Comparison of ENCODE assay signal across 8 cellular contexts in the genomic region with DNA sequence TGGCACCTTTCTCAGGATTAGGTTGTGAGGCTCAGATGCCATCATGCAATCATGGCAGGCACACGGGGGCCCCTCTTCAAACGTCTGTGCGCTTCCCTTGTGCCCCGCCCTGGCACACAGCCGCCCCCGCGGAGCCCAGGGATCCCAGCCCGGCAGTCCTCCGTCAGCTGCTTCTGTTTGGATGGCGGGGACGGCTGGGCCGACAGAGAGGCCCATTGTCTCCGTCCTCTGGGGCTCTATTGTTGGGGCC. TPM values are rescaled to one million over a fixed set of nuclear protein-coding genes. Genes with fewer than 3 reads are reported as not detected.
DNase-seq lines count a peak whose midpoint lies in the region; ATAC-seq and TF ChIP-seq lines count a peak whose summit lies in the region.

No MANE protein-coding gene starts in this region.

- peak overlapping the region; percentile 70 for H3K27ac ChIP-seq in A673 (ENCODE audit: low read depth, low read length, poor library complexity, severe bottlenecking)

- DNase-seq in A673 (ENCODE audit: low spot score): peak; percentile 30
- DNase-seq in T follicular helper cell (ENCODE audit: low read depth): peak; percentile 13
- DNase-seq in medulla oblongata (ENCODE audit: extremely low spot score): peak; percentile 95
- DNase-seq in stimulated activated CD8-positive, alpha-beta memory T cell treated with anti-CD3 and anti-CD28 coated beads, Interleukin-12 subunit alpha, Interleukin-12 subunit beta, amount 100 ng/mL, for 4 hours (ENCODE audit: low read depth): peak; percentile 25
- no peak for DNase-seq in NCI-H2029 treated with DMSO at 0.1 percent for 48 hours (lab: John Stamatoyannopoulos, UW)

- no peaks in the 10 kb centered on the region for H3K36me3 ChIP-seq in A673 (ENCODE audit: insufficient read depth, low read length, poor library complexity, severe bottlenecking)

- no peaks in the 10 kb centered on the region for H3K9me3 Mint-ChIP-seq in dendritic cell treated with granulocyte-macrophage colony-stimulating factor and Interleukin-4, amounts not matched to agents 40 ng/mL and 50 ng/mL, for 4 days

- no peaks in the 10 kb centered on the region for H3K27me3 ChIP-seq in A673 (replicated peaks; ENCODE audit: insufficient read depth, low read depth, low read length, poor library complexity)

- peaks cover 20% of the 10 kb centered on the region for H3K4me1 Mint-ChIP-seq in dendritic cell treated with granulocyte-macrophage colony-stimulating factor and Interleukin-4, amounts not matched to agents 40 ng/mL and 50 ng/mL, for 4 days (ENCODE audit: low read depth)

- intact Hi-C loops in A673 (cut with micrococcal nuclease; ENCODE audit: unreplicated experiment): no loop called here
- intact Hi-C loops in dendritic cell treated with granulocyte-macrophage colony-stimulating factor and Interleukin-4, amounts not matched to agents 40 ng/mL and 50 ng/mL, for 4 days (cut with micrococcal nuclease): loop anchor here (2.0 kb wide), 1 partner anchor 26 kb away; no protein-coding TSS in a partner anchor

- no peaks in the 10 kb centered on the region for H3K9me3 ChIP-seq in A673 (ENCODE audit: low read depth, low read length, poor library complexity, severe bottlenecking)

- peak overlapping the region; percentile 97 for H3K27ac Mint-ChIP-seq in dendritic cell treated with granulocyte-macrophage colony-stimulating factor and Interleukin-4, amounts not matched to agents 40 ng/mL and 50 ng/mL, for 4 days

- no peaks in the 10 kb centered on the region for H3K4me1 ChIP-seq in A673 (ENCODE audit: insufficient read depth, low read length, poor library complexity, severe bottlenecking)

- peak overlapping the region; percentile 91 for H3K4me3 Mint-ChIP-seq in dendritic cell treated with granulocyte-macrophage colony-stimulating factor and Interleukin-4, amounts not matched to agents 40 ng/mL and 50 ng/mL, for 4 days

- TF ChIP-seq CTCF in A673 (conservative IDR thresholded peaks at IDR 0.05; ENCODE audit: low read depth, low read length): no peak

- ATAC-seq in GM21825 (IDR thresholded peaks at IDR 0.05; ENCODE audit: unreplicated experiment) (peak; percentile 6), GM21515 (IDR thresholded peaks at IDR 0.05; ENCODE audit: unreplicated experiment) (no peak)

- peak overlapping the region; percentile 63 for H3K4me3 ChIP-seq in A673 (ENCODE audit: low read depth, low read length, poor library complexity, severe bottlenecking)

- CTCF ChIA-PET in A673 (lab: Charles Lee): no interaction called here

- H3K27me3 Mint-ChIP-seq in dendritic cell treated with granulocyte-macrophage colony-stimulating factor and Interleukin-4, amounts not matched to agents 40 ng/mL and 50 ng/mL, for 4 days: peaks cover 9% of the 10 kb centered on the region

- no TSS peak for BruUV-seq in A673 (replicated peaks; lab: Mats Ljungman, UMichigan)

- POLR2A ChIA-PET in A673 (lab: Charles Lee; ENCODE audit: low non-redundant PET): no interaction called here

- H3K36me3 Mint-ChIP-seq in dendritic cell treated with granulocyte-macrophage colony-stimulating factor and Interleukin-4, amounts not matched to agents 40 ng/mL and 50 ng/mL, for 4 days (ENCODE audit: low read depth): peaks cover 6% of the 10 kb centered on the region

RNA-seq across cellular contexts. Expression of a gene that starts 0.8 kb away (rescaled TPM):
- total RNA-seq in A673 (2021): 1.0 and 2.5 TPM in 2 replicates

RNA-seq across cellular contexts. Expression of a gene that starts 59.1 kb away (rescaled TPM):
- total RNA-seq in A673 (2021): 11.4 and 16.3 TPM in 2 replicates
